19 cellular contexts compared by ENCODE assay signal in the genomic region with DNA sequence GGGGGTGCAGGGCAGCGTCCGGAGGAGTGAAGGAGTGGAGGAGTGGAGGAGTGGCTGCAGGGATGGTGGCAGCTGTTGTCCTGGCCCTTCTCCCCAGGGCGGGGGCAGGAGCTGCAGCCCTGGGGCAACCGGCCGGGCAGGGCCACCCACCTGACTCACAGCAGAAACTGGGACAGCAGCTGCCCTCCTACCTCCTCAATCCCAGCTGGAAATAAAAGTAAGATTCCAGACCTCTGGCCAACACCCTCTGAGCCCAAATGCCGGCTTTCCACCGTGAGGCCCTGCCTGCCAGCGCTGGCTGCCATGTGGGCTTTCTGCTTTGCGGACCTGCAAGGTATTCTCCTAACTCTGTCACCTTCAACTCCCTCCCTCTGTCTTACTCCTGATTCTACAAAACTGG. TPM values are rescaled to one million over a fixed set of nuclear protein-coding genes. Genes with fewer than 3 reads are reported as not detected.
A peak's percentile ranks its signal among the peaks of the same experiment; 100 is the strongest.
DNase-seq lines count a peak whose midpoint lies in the region; ATAC-seq and TF ChIP-seq lines count a peak whose summit lies in the region.
"Had no signal": no experiment of that assay in that cellular context is flagged by ENCODE, and none has a peak within 500 bp of the region (broad histone marks: within the 10 kb centered on the region; RNA-seq: fewer than 3 reads in every experiment).

No MANE protein-coding gene starts in this region.

- no peaks in the 10 kb centered on the region for H3K36me3 ChIP-seq in PC-3 (ENCODE audit: low read depth, low read length)
- H3K36me3 ChIP-seq in skeletal muscle tissue (ENCODE audit: control insufficient read depth in 3 of 3, insufficient read depth in 3 of 3, low read length in 3 of 3), result no peaks in the 10 kb centered on the region
- H3K36me3 ChIP-seq: sigmoid colon had no signal

- H3K27ac ChIP-seq in PC-3 (ENCODE audit: low read length) (no peak overlapping the region), skeletal muscle tissue (ENCODE audit: low read depth, low read length) (peak overlapping the region; percentile 79)
- H3K27ac ChIP-seq: sigmoid colon, SJSA1 had no signal

- ATAC-seq in PC-3, result peak; percentile 7; the same call in 1 of the 2 replicates
- ATAC-seq: activated CD4-positive, CD25-positive, alpha-beta regulatory T cell treated with anti-CD3 and anti-CD28 coated beads, Interleukin-2, amount 50 U/mL, for 24 hours; activated CD8-positive, alpha-beta memory T cell treated with anti-CD3 and anti-CD28 coated beads, Interleukin-2, amount 10 ng/mL, durations not matched to agents 7 days and 5 days had no signal

- peaks cover 14% of the 10 kb centered on the region for H3K79me2 ChIP-seq in PC-3 (ENCODE audit: low read length)

- intact Hi-C loops in PC-3 (cut with micrococcal nuclease), result no loop called here

- no peak overlapping the region for H3K9ac ChIP-seq in PC-3 (ENCODE audit: low read length)
- H3K9ac ChIP-seq in skeletal muscle tissue (ENCODE audit: low read depth in 1 of 3, low read length in 3 of 3), result peak overlapping the region; percentile 59 to 66 (median 64)

- H3K27me3 ChIP-seq in PC-3 (ENCODE audit: low read length) (no peaks in the 10 kb centered on the region), skeletal muscle tissue (ENCODE audit: control insufficient read depth in 3 of 3, insufficient read depth in 3 of 3, low read length in 3 of 3) (no peaks in the 10 kb centered on the region)
- H3K27me3 ChIP-seq: sigmoid colon, SJSA1 had no signal

- BruUV-seq in PC-3 (replicated peaks; lab: Mats Ljungman, UMichigan), result no TSS peak

- TF ChIP-seq CTCF in PC-3 (conservative IDR thresholded peaks at IDR 0.05; ENCODE audit: low read depth, low read length), result no peak

- POLR2A ChIA-PET in PC-3 (lab: Charles Lee; ENCODE audit: unreplicated experiment), result no interaction called here

- H3K9me3 ChIP-seq in PC-3 (ENCODE audit: low read length) (no peaks in the 10 kb centered on the region), skeletal muscle tissue (ENCODE audit: control insufficient read depth in 3 of 3, low read length in 3 of 3) (no peaks in the 10 kb centered on the region)
- H3K9me3 ChIP-seq: sigmoid colon, SJSA1 had no signal

- H3K9me2 ChIP-seq in PC-3 (replicated peaks; ENCODE audit: low read length), result no peaks in the 10 kb centered on the region

- DNase-seq in PC-3 (peak; percentile 55), kidney tubule cell (ENCODE audit: low spot score) (peak; percentile 30), HT-29 (ENCODE audit: low spot score) (no peak), RPMI8226 (no peak)
- DNase-seq: activated CD8-positive, alpha-beta memory T cell treated with anti-CD3 and anti-CD28 coated beads, Interleukin-2, amount 10 ng/mL, durations not matched to agents 7 days and 5 days; activated effector memory CD4-positive, alpha-beta T cell treated with Interleukin-2 at 50 U/mL for 16 hours; amygdala; cerebellar nuclear complex; DMS79 treated with DMSO at 0.1 percent for 48 hours; endodermal cell; foreskin melanocyte; KBM-7; NCI-H1417 treated with DMSO at 0.1 percent for 48 hours; NCI-H446; sigmoid colon; stimulated activated CD4-positive, alpha-beta T cell treated with anti-CD3 and anti-CD28 coated beads, Interleukin-4, amount 100 ng/mL, for 24 hours had no signal

- peak overlapping the region; percentile 68 for H3K4me2 ChIP-seq in PC-3 (ENCODE audit: low read length)

- H3K4me3 ChIP-seq in PC-3 (ENCODE audit: low read length) (no peak overlapping the region), skeletal muscle tissue (ENCODE audit: low read length in 3 of 3) (peak overlapping the region in 1 of 3 donors; percentile 52)
- H3K4me3 ChIP-seq: sigmoid colon, SJSA1 had no signal

- H3K4me1 ChIP-seq in PC-3 (ENCODE audit: insufficient read depth, low read length) (peaks cover 17% of the 10 kb centered on the region), skeletal muscle tissue (ENCODE audit: control insufficient read depth in 3 of 3, insufficient read depth in 3 of 3, low read length in 3 of 3) (peaks cover 10 to 17% (median 16%) of the 10 kb centered on the region in 3 donors)

- H4K20me1 ChIP-seq in PC-3 (ENCODE audit: low read length), result no peaks in the 10 kb centered on the region

- H2AFZ ChIP-seq in PC-3 (ENCODE audit: low read length), result peak overlapping the region; percentile 78

- CTCF ChIA-PET in PC-3 (lab: Charles Lee), result interaction anchor here (0.8 kb wide), 1 partner anchor 232 kb away, joined by 4 read pairs; no protein-coding TSS in a partner anchor

- H3F3A ChIP-seq in PC-3 (ENCODE audit: low read length, unreplicated experiment), result no peaks in the 10 kb centered on the region

RNA-seq across cellular contexts. Expression of a gene that starts 3.3 kb away (rescaled TPM):
- total RNA-seq in PC-3 (2014; rRNA removed) (215 and 259 TPM in 2 replicates), skeletal muscle tissue (29.7 TPM)
- total RNA-seq in HT-29 (2014; rRNA removed; shearing (Covaris generic)), result 114 and 124 TPM in 2 replicates

RNA-seq across cellular contexts. Expression of a gene that starts 14.6 kb away (rescaled TPM):
- total RNA-seq in PC-3 (2014; rRNA removed) (68.4 and 81.1 TPM in 2 replicates), skeletal muscle tissue (75.2 TPM)
- 52.4 and 61.2 TPM in 2 replicates for total RNA-seq in HT-29 (2014; rRNA removed; shearing (Covaris generic))

RNA-seq across cellular contexts. Expression of a gene that starts 17.7 kb away (rescaled TPM):
- total RNA-seq in PC-3 (2014; rRNA removed), result 2.4 and 3.1 TPM in 2 replicates
- total RNA-seq in skeletal muscle tissue, result 1.0 TPM
- total RNA-seq in HT-29 (2014; rRNA removed; shearing (Covaris generic)), result 0.28 and 0.47 TPM in 2 replicates

RNA-seq across cellular contexts. Expression of a gene that starts 24.6 kb away (rescaled TPM):
- total RNA-seq in PC-3 (2014; rRNA removed) (not detected in 2 replicates), skeletal muscle tissue (0.52 TPM)
- total RNA-seq in HT-29 (2014; rRNA removed; shearing (Covaris generic)), result not detected in 2 replicates
- total RNA-seq: endodermal cell, sigmoid colon, SJSA1 had no signal

RNA-seq across cellular contexts. Expression of a gene that starts 35.0 kb away (rescaled TPM):
- total RNA-seq in PC-3 (2014; rRNA removed) (89.4 and 114 TPM in 2 replicates), skeletal muscle tissue (36.5 TPM)
- total RNA-seq in HT-29 (2014; rRNA removed; shearing (Covaris generic)), result 37.0 and 40.9 TPM in 2 replicates

Comparison
In these comparisons a context has a peak if more than half of its experiments do, and no peak if none do; other contexts are left out.
1. DNase-seq: peak in PC-3 (single experiment) and kidney tubule cell (single experiment); none in HT-29 (single experiment) and RPMI8226 (single experiment).